Comparison of ENCODE assay signal across 24 cellular contexts in the genomic region with DNA sequence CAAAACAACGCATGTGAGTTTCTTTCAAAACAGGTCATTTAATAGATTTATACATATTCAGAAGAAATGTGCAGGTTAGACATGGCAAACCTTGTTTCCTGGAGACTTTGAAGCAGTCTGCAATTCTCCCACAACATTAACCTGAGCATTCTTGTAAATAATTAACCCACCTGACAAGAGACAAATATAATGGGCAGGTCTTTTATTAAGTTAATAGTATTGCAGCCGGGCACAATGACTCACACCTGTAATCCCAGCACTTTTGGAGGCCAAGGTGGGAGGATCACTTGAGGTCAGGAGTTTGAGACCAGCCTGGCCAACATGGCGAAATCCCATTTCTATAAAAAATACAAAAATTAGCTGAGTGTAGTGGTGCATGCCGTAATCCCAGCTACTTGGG.
"Had no signal": no experiment of that assay in that cellular context is flagged by ENCODE, and none has a peak within 500 bp of the region (broad histone marks: within the 10 kb centered on the region; RNA-seq: fewer than 3 reads in every experiment).

No MANE protein-coding gene starts in this region.

- H3K27ac Mint-ChIP-seq: activated CD8-positive, alpha-beta memory T cell treated with anti-CD3 and anti-CD28 coated beads, Interleukin-2, amount 10 ng/mL, durations not matched to agents 7 days and 5 days; activated CD8-positive, alpha-beta T cell treated with anti-CD3 and anti-CD28 coated beads for 36 hours; activated naive CD4-positive, alpha-beta T cell treated with anti-CD3 and anti-CD28 coated beads, Interleukin-2, amount 50 U/mL, for 72 hours; progenitor cell of endocrine pancreas; stimulated activated naive B cell treated with anti-CD40 and anti-IgM and Interleukin-4, amounts not matched to agents 10 μg/mL and 1 μg/mL and 100 μg/mL, for 72 hours had no signal

- ATAC-seq: activated CD8-positive, alpha-beta memory T cell treated with anti-CD3 and anti-CD28 coated beads, Interleukin-2, amount 10 ng/mL, durations not matched to agents 7 days and 5 days; activated CD8-positive, alpha-beta T cell treated with anti-CD3 and anti-CD28 coated beads for 36 hours; activated naive CD4-positive, alpha-beta T cell treated with anti-CD3 and anti-CD28 coated beads, Interleukin-2, amount 50 U/mL, for 72 hours; gastroesophageal sphincter; mucosa of descending colon; stimulated activated naive B cell treated with anti-CD40 and anti-IgM and Interleukin-4, amounts not matched to agents 10 μg/mL and 1 μg/mL and 100 μg/mL, for 72 hours; upper lobe of right lung had no signal

- H3K27ac ChIP-seq: gastroesophageal sphincter, left ventricle myocardium inferior, sigmoid colon, stomach, thyroid gland, upper lobe of right lung had no signal

- H3K36me3 ChIP-seq: gastroesophageal sphincter, left ventricle myocardium inferior, sigmoid colon, stomach, thyroid gland, upper lobe of right lung had no signal

- DNase-seq: activated CD4-positive, alpha-beta T cell treated with anti-CD3 and anti-CD28 coated beads, Interleukin-2, amount 50 U/mL, for 1 hour; activated CD4-positive, CD25-positive, alpha-beta regulatory T cell treated with anti-CD3 and anti-CD28 coated beads, Interleukin-2, amount 50 U/mL, for 72 hours; activated CD8-positive, alpha-beta memory T cell treated with anti-CD3 and anti-CD28 coated beads, Interleukin-2, amount 10 ng/mL, durations not matched to agents 7 days and 5 days; activated CD8-positive, alpha-beta T cell treated with anti-CD3 and anti-CD28 coated beads for 36 hours; activated naive CD4-positive, alpha-beta T cell; activated T-cell treated with anti-CD3 and anti-CD28 coated beads, Interleukin-2, amount 50 U/mL, for 48 hours; anterior cingulate cortex; effector CD8-positive, alpha-beta T cell; hippocampal formation; left ventricle myocardium inferior; mucosa of descending colon; sigmoid colon; stimulated activated CD4-positive, alpha-beta T cell treated with anti-CD3 and anti-CD28 coated beads, Interleukin-15, amount 100 ng/mL, for 24 hours; stimulated activated CD4-positive, alpha-beta T cell treated with anti-CD3 and anti-CD28 coated beads, Interleukin-2, amount 100 ng/mL, for 24 hours; stimulated activated naive B cell treated with anti-CD40 and anti-IgM and Interleukin-4, amounts not matched to agents 10 μg/mL and 1 μg/mL and 100 μg/mL, for 72 hours; stomach; T-helper 2 cell; thyroid gland; upper lobe of right lung had no signal

- H3K4me3 Mint-ChIP-seq: activated CD8-positive, alpha-beta memory T cell treated with anti-CD3 and anti-CD28 coated beads, Interleukin-2, amount 10 ng/mL, durations not matched to agents 7 days and 5 days; activated CD8-positive, alpha-beta T cell treated with anti-CD3 and anti-CD28 coated beads for 36 hours; nephron; stimulated activated naive B cell treated with anti-CD40 and anti-IgM and Interleukin-4, amounts not matched to agents 10 μg/mL and 1 μg/mL and 100 μg/mL, for 72 hours had no signal

- H3K27me3 Mint-ChIP-seq: progenitor cell of endocrine pancreas had no signal

- H3K4me3 ChIP-seq: gastroesophageal sphincter, left ventricle myocardium inferior, mucosa of descending colon, sigmoid colon, stomach, thyroid gland, upper lobe of right lung had no signal

- H3K36me3 Mint-ChIP-seq: activated CD8-positive, alpha-beta memory T cell treated with anti-CD3 and anti-CD28 coated beads, Interleukin-2, amount 10 ng/mL, durations not matched to agents 7 days and 5 days; activated naive CD4-positive, alpha-beta T cell treated with anti-CD3 and anti-CD28 coated beads, Interleukin-2, amount 50 U/mL, for 72 hours; stimulated activated naive B cell treated with anti-CD40 and anti-IgM and Interleukin-4, amounts not matched to agents 10 μg/mL and 1 μg/mL and 100 μg/mL, for 72 hours had no signal

- H3K27me3 ChIP-seq: gastroesophageal sphincter, sigmoid colon, stomach, thyroid gland, upper lobe of right lung had no signal

- H3K9me3 ChIP-seq: gastroesophageal sphincter, left ventricle myocardium inferior, mucosa of descending colon, sigmoid colon, stomach, thyroid gland, upper lobe of right lung had no signal

- H3K9me3 Mint-ChIP-seq: activated CD8-positive, alpha-beta T cell treated with anti-CD3 and anti-CD28 coated beads for 36 hours; activated naive CD4-positive, alpha-beta T cell treated with anti-CD3 and anti-CD28 coated beads, Interleukin-2, amount 50 U/mL, for 72 hours; nephron; stimulated activated naive B cell treated with anti-CD40 and anti-IgM and Interleukin-4, amounts not matched to agents 10 μg/mL and 1 μg/mL and 100 μg/mL, for 72 hours had no signal

- FAIRE-seq: colon had no signal
